ENCODE assay signal across 8 cellular contexts in the genomic region with DNA sequence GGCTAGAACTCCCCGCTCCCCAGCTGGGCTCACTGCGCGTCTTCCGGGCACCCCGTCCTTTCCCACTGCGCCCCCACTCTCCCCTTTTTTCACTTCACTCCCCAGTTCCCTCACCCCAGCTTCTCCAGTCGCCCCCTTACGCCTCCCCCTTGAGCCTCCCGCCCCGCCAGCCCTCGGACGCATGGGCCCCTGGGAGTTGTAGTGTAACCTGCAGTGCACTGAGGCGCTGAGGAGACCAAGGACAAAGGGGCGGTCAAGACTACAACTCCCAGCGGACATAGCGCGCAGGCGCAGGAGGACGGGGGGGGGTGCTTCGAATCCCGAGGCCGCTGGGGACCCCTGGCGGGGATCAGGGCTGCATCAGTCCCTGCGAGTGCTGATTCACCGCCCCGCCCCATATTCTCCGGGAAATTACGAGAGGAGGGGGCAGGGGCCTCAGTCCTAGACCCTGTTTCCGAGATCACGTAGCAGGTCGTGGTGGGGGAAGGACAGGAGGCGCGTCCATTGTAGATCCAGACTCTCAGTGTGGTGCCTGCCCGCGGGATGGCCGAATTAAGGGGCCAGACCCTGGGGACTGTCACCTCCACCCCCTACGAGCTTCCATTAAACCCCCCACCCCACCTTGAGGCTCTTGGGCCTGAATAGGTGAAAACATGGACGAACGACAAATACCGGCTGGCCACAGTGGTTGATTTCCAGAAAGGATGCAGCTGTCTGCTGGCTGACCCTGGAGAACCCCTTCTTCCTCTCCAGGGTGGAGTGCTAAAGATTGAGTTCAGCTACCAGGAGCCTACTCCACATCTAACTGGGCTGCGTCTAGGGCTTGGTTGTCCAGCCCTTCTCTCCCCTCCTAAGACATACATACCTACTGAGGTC. TPM values are rescaled to one million over a fixed set of nuclear protein-coding genes. Genes with fewer than 3 reads are reported as not detected.
DNase-seq lines count a peak whose midpoint lies in the region; ATAC-seq lines count a peak whose summit lies in the region.

No MANE protein-coding gene starts in this region.

- DNase-seq in COLO829 (ENCODE audit: low spot score) (peak; percentile 99), HT-29 (ENCODE audit: low spot score) (peak; percentile 99), NK-92 (lab: John Stamatoyannopoulos, UW; ENCODE audit: unreplicated experiment) (peak; percentile 42), medulla oblongata (ENCODE audit: extremely low spot score) (peak; percentile 99)
- DNase-seq in activated CD8-positive, alpha-beta memory T cell treated with anti-CD3 and anti-CD28 coated beads for 24 hours: peak; percentile 96
- peak; percentile 90 for DNase-seq in effector CD8-positive, alpha-beta T cell (lab: John Stamatoyannopoulos, UW)
- DNase-seq in stimulated activated CD4-positive, alpha-beta T cell treated with anti-CD3 and anti-CD28 coated beads, TNF-alpha, amount 100 ng/mL, for 48 hours (ENCODE audit: low read depth in 3 of 3): peak; percentile 84 to 94 (median 90)

- ATAC-seq in GM21360 (IDR thresholded peaks at IDR 0.05; ENCODE audit: unreplicated experiment): peak; percentile 87

RNA-seq across cellular contexts. Expression of gene YWHAG, which starts 0.6 kb away (rescaled TPM):
- 83.2 and 84.6 TPM in 2 replicates for total RNA-seq in HT-29 (2014; rRNA removed; shearing (Covaris generic))

RNA-seq across cellular contexts. Expression of gene SSC4D, which starts 50.1 kb away (rescaled TPM):
- 2.2 and 2.9 TPM in 2 replicates for total RNA-seq in HT-29 (2014; rRNA removed; shearing (Covaris generic))

RNA-seq across cellular contexts. Expression of gene HSPB1, which starts 56.9 kb away (rescaled TPM):
- 116 and 134 TPM in 2 replicates for total RNA-seq in HT-29 (2014; rRNA removed; shearing (Covaris generic))

Comparison
In these comparisons a context has a peak if more than half of its experiments do, and no peak if none do; other contexts are left out.
1. Peak in every context shown above with its lines: DNase-seq and ATAC-seq.
2. DNase-seq: peak in every context shown above with its lines; median percentile 99 in COLO829; 99 in HT-29; 99 in medulla oblongata; 96 in activated CD8-positive, alpha-beta memory T cell treated with anti-CD3 and anti-CD28 coated beads for 24 hours; 90 in effector CD8-positive, alpha-beta T cell; 90 in stimulated activated CD4-positive, alpha-beta T cell treated with anti-CD3 and anti-CD28 coated beads, TNF-alpha, amount 100 ng/mL, for 48 hours; 42 in NK-92.